In the genomic region with DNA sequence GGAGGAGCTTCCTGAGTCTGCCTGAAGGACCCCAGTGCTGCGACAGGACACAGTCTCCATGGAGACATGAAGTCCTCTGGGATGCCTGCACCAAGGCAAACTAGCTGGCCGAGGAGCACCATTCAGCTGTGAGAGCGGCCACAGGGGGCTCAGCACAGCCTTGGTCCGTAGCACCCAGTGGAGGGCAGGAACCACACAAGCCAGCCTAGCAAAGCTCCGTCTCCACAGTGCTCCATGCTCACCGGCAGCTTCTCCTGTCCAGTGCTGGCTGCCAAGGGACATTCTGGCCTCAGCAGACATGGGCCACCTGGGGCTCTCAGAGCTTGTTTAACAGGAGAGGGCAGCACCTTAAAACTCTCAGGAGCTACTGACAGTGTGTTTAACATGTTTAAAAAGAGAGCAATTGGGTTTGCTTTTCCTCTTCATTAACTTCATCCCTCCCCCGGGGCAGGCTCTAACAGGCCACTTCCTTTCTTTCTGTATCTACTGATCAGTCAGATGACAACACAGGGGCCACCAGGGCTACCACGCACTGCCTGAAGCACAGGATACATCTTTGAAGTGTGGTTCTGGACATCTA, we compare ENCODE assay signal across 8 cellular contexts. TPM values are rescaled to one million over a fixed set of nuclear protein-coding genes. Genes with fewer than 3 reads are reported as not detected.
DNase-seq lines count a peak whose midpoint lies in the region; ATAC-seq, FAIRE-seq and TF ChIP-seq lines count a peak whose summit lies in the region.

No MANE protein-coding gene starts in this region.

- TF ChIP-seq POLR2A in GM12891 (IDR thresholded peaks at IDR 0.05; ENCODE audit: low read depth, low read length): peak; percentile 63; the same call in 1 of the 2 replicates

- H3K9me3 Mint-ChIP-seq in HFFc6: no peaks in the 10 kb centered on the region

- H3K36me3 Mint-ChIP-seq in HFFc6 (ENCODE audit: low read depth): no peaks in the 10 kb centered on the region

- H3K36me3 ChIP-seq in Loucy (ENCODE audit: insufficient read depth, low read length): peaks cover 38% of the 10 kb centered on the region; the same call in 1 of the 2 replicates

- ATAC-seq in GM21515 (IDR thresholded peaks at IDR 0.05; ENCODE audit: unreplicated experiment): peak; percentile 37
- no peak for ATAC-seq in stimulated activated naive CD8-positive, alpha-beta T cell treated with anti-CD3 and anti-CD28 coated beads, Interleukin-15, Interleukin-2, amounts not matched to agents 100 U/mL and 50 U/mL, for 24 hours

- H3K4me3 ChIP-seq in Loucy (ENCODE audit: low read length, poor library complexity, severe bottlenecking): peak overlapping the region; percentile 49

- peaks cover 13% of the 10 kb centered on the region for H3K27me3 Mint-ChIP-seq in HFFc6 (ENCODE audit: insufficient read depth)

- peak; percentile 58 for DNase-seq in GM12891 (ENCODE audit: insufficient read length, low spot score)
- DNase-seq in cerebellum (ENCODE audit: low spot score): peak; percentile 35
- DNase-seq in stimulated activated naive CD8-positive, alpha-beta T cell treated with anti-CD3 and anti-CD28 coated beads, Interleukin-15, Interleukin-2, amounts not matched to agents 100 U/mL and 50 U/mL, for 24 hours: peak; percentile 26
- no peak for DNase-seq in NCI-H82 treated with DMSO at 0.1 percent for 48 hours (lab: John Stamatoyannopoulos, UW; ENCODE audit: unreplicated experiment)
- no peak for DNase-seq in HFFc6
- no peak for DNase-seq in midbrain (lab: John Stamatoyannopoulos, UW)

- peaks cover 10% of the 10 kb centered on the region for H4K20me1 ChIP-seq in Loucy (ENCODE audit: insufficient read depth, low read length, poor library complexity, severe bottlenecking)

- peak overlapping the region; percentile 76 for H3K4me2 ChIP-seq in Loucy (ENCODE audit: low read depth, low read length, poor library complexity, severe bottlenecking)

- peaks cover 16% of the 10 kb centered on the region for H3F3A ChIP-seq in Loucy (ENCODE audit: low read depth)

- no peaks in the 10 kb centered on the region for H3K79me2 ChIP-seq in Loucy (ENCODE audit: insufficient read depth, low read length)

- H3K4me3 Mint-ChIP-seq in HFFc6: no peak overlapping the region

- no peaks in the 10 kb centered on the region for H3K4me1 Mint-ChIP-seq in HFFc6 (ENCODE audit: low read depth)

- H2AFZ ChIP-seq in Loucy (ENCODE audit: low read length): no peak overlapping the region

- H3K9me3 ChIP-seq in Loucy (ENCODE audit: insufficient read depth, low read depth, low read length): no peaks in the 10 kb centered on the region

- H3K9ac ChIP-seq in Loucy (ENCODE audit: low read depth, low read length, poor library complexity, severe bottlenecking): peak overlapping the region; percentile 70

- H3K9me2 ChIP-seq in Loucy (replicated peaks; ENCODE audit: low read depth, low read length): no peaks in the 10 kb centered on the region

- no peaks in the 10 kb centered on the region for H3K27me3 ChIP-seq in Loucy (ENCODE audit: insufficient read depth, low read length, poor library complexity, severe bottlenecking)

- H3K27ac Mint-ChIP-seq in HFFc6: no peak overlapping the region

- FAIRE-seq in GM12891 (lab: Jason Lieb, UNC): peak; percentile 79

- TF ChIP-seq CTCF in Loucy (conservative IDR thresholded peaks at IDR 0.05; ENCODE audit: low read length): peak; percentile 48
- no peak for TF ChIP-seq CTCF in HFFc6 (IDR thresholded peaks at IDR 0.05)

- H3K4me1 ChIP-seq in Loucy (ENCODE audit: insufficient read depth, low read length, poor library complexity, severe bottlenecking): peaks cover 36% of the 10 kb centered on the region

TF ChIP-seq in GM12891, 5 proteins besides CTCF, POLR2A, EP300 and RAD21:
- TF ChIP-seq PAX5 (IDR thresholded peaks at IDR 0.05; ENCODE audit: insufficient read depth, low read length, severe bottlenecking) (no peak), POLR2AphosphoS5 (IDR thresholded peaks at IDR 0.05; ENCODE audit: low read depth, low read length) (peak; percentile 69), SPI1 (IDR thresholded peaks at IDR 0.05; ENCODE audit: low read depth, low read length) (peak; percentile 79)

RNA-seq across cellular contexts. Expression of gene SECISBP2, which starts 57.0 kb away (rescaled TPM):
- polyA plus RNA-seq in GM12891 (2012; ENCODE audit: low read depth, missing spikeins): 15.7 TPM
- 77.9 TPM for total RNA-seq in cerebellum
- total RNA-seq in HFFc6 (2021; fragmentation: NEBNext Ultra II Directional; extraction: Animal tissue kit (Norgen Biotek cat#: 25700)): 10 to 100 TPM; 13.8 to 20.3 (median 17.3) TPM

Comparison
In these comparisons a context has a peak if more than half of its experiments do, and no peak if none do; other contexts are left out.
1. DNase-seq: peak in GM12891 (single experiment), cerebellum (single experiment) and stimulated activated naive CD8-positive, alpha-beta T cell treated with anti-CD3 and anti-CD28 coated beads, Interleukin-15, Interleukin-2, amounts not matched to agents 100 U/mL and 50 U/mL, for 24 hours (single experiment); none in NCI-H82 treated with DMSO at 0.1 percent for 48 hours (single experiment), HFFc6 (single experiment) and midbrain (single experiment).